In the genomic region with DNA sequence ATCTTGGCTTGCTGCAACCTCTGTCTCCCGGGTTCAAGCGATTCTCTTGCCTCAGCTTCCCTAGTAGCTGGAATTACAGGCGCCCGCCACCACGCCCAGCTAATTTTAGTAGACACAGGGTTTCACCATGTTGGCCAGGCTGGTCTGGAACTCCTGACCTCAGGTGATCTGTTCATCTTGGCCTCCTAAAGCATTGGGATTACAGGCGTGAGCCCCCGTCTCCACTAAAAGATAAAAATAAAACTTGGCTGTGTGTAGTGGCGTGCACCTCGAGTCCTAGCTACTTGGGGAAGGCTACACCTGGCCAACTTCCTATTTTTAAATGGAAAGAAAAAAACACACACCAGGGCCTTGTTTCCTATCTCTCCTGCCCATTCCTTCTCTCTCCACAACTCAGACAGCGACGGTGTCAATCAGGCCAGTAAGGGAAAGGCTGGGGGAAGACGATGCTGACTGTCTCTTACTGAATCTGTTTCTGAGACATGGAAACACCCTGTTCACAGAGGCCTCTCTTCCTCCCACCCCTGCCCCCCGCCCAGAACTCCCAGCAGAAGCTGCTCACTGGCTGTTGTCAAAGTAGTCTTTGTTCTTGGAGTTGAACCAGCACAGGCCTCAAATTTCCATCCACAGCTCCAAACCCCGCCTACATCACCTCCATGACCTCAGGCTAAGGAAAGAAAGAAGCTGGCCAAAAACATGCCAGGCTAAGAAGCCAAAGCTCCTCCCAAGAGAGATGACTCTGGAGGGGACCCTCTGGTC, we compare ENCODE assay signal across 10 cellular contexts.
DNase-seq lines count a peak whose midpoint lies in the region; ATAC-seq, FAIRE-seq and TF ChIP-seq lines count a peak whose summit lies in the region.
"Had no signal": no experiment of that assay in that cellular context is flagged by ENCODE, and none has a peak within 500 bp of the region (broad histone marks: within the 10 kb centered on the region; RNA-seq: fewer than 3 reads in every experiment).

No MANE protein-coding gene starts in this region.

- H3K27me3 ChIP-seq in gastroesophageal sphincter (no peaks in the 10 kb centered on the region), pancreas (no peaks in the 10 kb centered on the region)

- peaks cover 0 to 90% (median 30%) of the 10 kb centered on the region in 3 donors for H3K4me1 ChIP-seq in gastroesophageal sphincter
- peaks cover 27 to 49% (median 27%) of the 10 kb centered on the region in 3 donors for H3K4me1 ChIP-seq in pancreas

- TF ChIP-seq CTCF in C4-2B (conservative IDR thresholded peaks at IDR 0.05) (no peak), gastroesophageal sphincter (IDR thresholded peaks at IDR 0.05) (no peak), pancreas (IDR thresholded peaks at IDR 0.05) (no peak)

- no peak for TF ChIP-seq POLR2A in gastroesophageal sphincter (IDR thresholded peaks at IDR 0.05)

- H3K9me3 ChIP-seq in gastroesophageal sphincter (no peaks in the 10 kb centered on the region), pancreas (no peaks in the 10 kb centered on the region)

- no peak overlapping the region for H3K4me3 ChIP-seq in gastroesophageal sphincter
- H3K4me3 ChIP-seq in pancreas: no peak overlapping the region

- H3K36me3 ChIP-seq in gastroesophageal sphincter: no peaks in the 10 kb centered on the region
- H3K36me3 ChIP-seq in pancreas: no peaks in the 10 kb centered on the region

- intact Hi-C loops in pancreas (cut with DNase I): loop anchor here in 1 of 3 donors (5.0 kb wide), 1 partner anchor 94 kb away; the partner anchor contains the start of gene NXN

- 10 to 14% methylated on average over 6 to 8 of the region's 14 CpGs for WGBS in gastroesophageal sphincter (ENCODE audit: low coverage in 1 of 2), 2 donors
- 32 to 34% methylated on average over 14 of the region's 14 CpGs for WGBS in pancreas, 2 donors

- DNase-seq in SW480 (ENCODE audit: low spot score) (peak; percentile 72), pancreas (peak in 4 of 6 donors; percentile 69 to 84 (median 82)), germinal center (ENCODE audit: low spot score) (no peak), GM03348 (ENCODE audit: low spot score) (no peak)
- DNase-seq: DMS79, NCI-H1092 had no signal

- no peak for FAIRE-seq in pancreas (lab: Jason Lieb, UNC)

- peak; percentile 43 for ATAC-seq in gastroesophageal sphincter
- ATAC-seq in pancreas: peak; percentile 65 to 74 (median 67)
- no peak for ATAC-seq in HG03354 (IDR thresholded peaks at IDR 0.05; ENCODE audit: poor library complexity, severe bottlenecking, unreplicated experiment)
- no peak for ATAC-seq in GM19023 (IDR thresholded peaks at IDR 0.05; ENCODE audit: unreplicated experiment)

- H3K27ac ChIP-seq in C4-2B (peak overlapping the region; percentile 68), gastroesophageal sphincter (peak overlapping the region; percentile 52 to 91 (median 86)), pancreas (peak overlapping the region; percentile 53 to 88 (median 76))

- TF ChIP-seq EP300 in gastroesophageal sphincter (IDR thresholded peaks at IDR 0.05): no peak

Comparison
In these comparisons a context has a peak if more than half of its experiments do, and no peak if none do; other contexts are left out.
1. DNase-seq: peak in SW480 (single experiment) and pancreas (4 of 6); none in germinal center (single experiment) and GM03348 (single experiment).
2. ATAC-seq: peak in gastroesophageal sphincter (single experiment) and pancreas (4 of 4); none in HG03354 (single experiment) and GM19023 (single experiment).
3. Peak in every context shown above with its lines, with median percentiles within 50 percentile points of each other: H3K27ac ChIP-seq.